Comparison of ENCODE assay signal across 17 cellular contexts in the genomic region with DNA sequence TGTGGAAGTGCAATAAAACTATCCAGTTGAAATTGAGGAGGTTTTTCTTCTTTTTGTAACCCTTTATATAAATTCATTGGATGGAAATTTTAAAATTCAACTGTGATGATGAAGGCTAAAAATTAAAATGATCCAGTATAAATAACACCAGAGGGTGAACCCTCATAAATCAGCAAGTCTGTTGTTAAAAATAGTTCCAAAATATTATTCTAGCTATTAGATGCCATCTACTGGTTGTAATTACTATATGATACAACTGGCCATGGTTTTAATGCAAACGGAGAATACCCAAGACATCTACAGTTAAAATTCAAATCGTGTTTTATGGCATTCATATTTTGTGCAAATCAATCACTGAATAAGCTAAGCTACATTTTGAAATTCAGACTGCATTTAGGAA. TPM values are rescaled to one million over a fixed set of nuclear protein-coding genes. Genes with fewer than 3 reads are reported as not detected.
A peak's percentile ranks its signal among the peaks of the same experiment; 100 is the strongest.
DNase-seq lines count a peak whose midpoint lies in the region; ATAC-seq and TF ChIP-seq lines count a peak whose summit lies in the region.
"Had no signal": no experiment of that assay in that cellular context is flagged by ENCODE, and none has a peak within 500 bp of the region (broad histone marks: within the 10 kb centered on the region; RNA-seq: fewer than 3 reads in every experiment).

No MANE protein-coding gene starts in this region.

- TF ChIP-seq CTCF in C4-2B (conservative IDR thresholded peaks at IDR 0.05) (peak; percentile 44), OCI-LY7 (conservative IDR thresholded peaks at IDR 0.05; ENCODE audit: low read length) (peak; percentile 30; the same call in 1 of the 2 replicates), fibroblast of lung (conservative IDR thresholded peaks at IDR 0.05 in 1 of 2, IDR thresholded peaks at IDR 0.05 in 1 of 2; ENCODE audit: low read depth in 1 of 2, low read length in 2 of 2) (no peak), brain microvascular endothelial cell (IDR thresholded peaks at IDR 0.05; ENCODE audit: low read depth, low read length, missing control alignments) (no peak), psoas muscle (IDR thresholded peaks at IDR 0.05) (no peak)

- H3K4me2 ChIP-seq in OCI-LY7 (ENCODE audit: low read length) (no peak overlapping the region), fibroblast of lung (ENCODE audit: extremely low read depth, insufficient read depth, low read length) (no peak overlapping the region)
- H3K4me2 ChIP-seq: BLaER1 had no signal

- H3K27ac ChIP-seq in C4-2B (no peak overlapping the region), OCI-LY7 (ENCODE audit: low read depth, low read length, poor library complexity, severe bottlenecking) (no peak overlapping the region), fibroblast of lung (ENCODE audit: insufficient read depth, low read length) (no peak overlapping the region), SJCRH30 (no peak overlapping the region), brain microvascular endothelial cell (no peak overlapping the region), psoas muscle (no peak overlapping the region)
- H3K27ac ChIP-seq: BLaER1, parathyroid adenoma, skin epidermis, thyroid gland had no signal

- H3K9me3 ChIP-seq in OCI-LY7 (ENCODE audit: low read length) (no peaks in the 10 kb centered on the region), fibroblast of lung (ENCODE audit: control insufficient read depth, insufficient read depth, low read depth, low read length) (no peaks in the 10 kb centered on the region), SJCRH30 (replicated peaks) (no peaks in the 10 kb centered on the region), psoas muscle (no peaks in the 10 kb centered on the region)
- H3K9me3 ChIP-seq: BLaER1, thyroid gland had no signal

- H2AFZ ChIP-seq in OCI-LY7 (ENCODE audit: low read length) = no peak overlapping the region
- no peak overlapping the region for H2AFZ ChIP-seq in fibroblast of lung (ENCODE audit: low read length)
- H2AFZ ChIP-seq: parathyroid adenoma had no signal

- intact Hi-C loops in OCI-LY7 (cut with micrococcal nuclease; ENCODE audit: unreplicated experiment) = no loop called here
- intact Hi-C loops in psoas muscle (cut with DNase I) = loop anchor here in 1 of 2 donors (10.0 kb wide), 1 partner anchor 237 kb away; no protein-coding TSS in a partner anchor

- no peaks in the 10 kb centered on the region for H4K20me1 ChIP-seq in OCI-LY7 (ENCODE audit: insufficient read depth, low read length)
- no peaks in the 10 kb centered on the region for H4K20me1 ChIP-seq in fibroblast of lung (ENCODE audit: control insufficient read depth, extremely low read depth, insufficient read depth, low read length)
- H4K20me1 ChIP-seq: BLaER1 had no signal

- ATAC-seq in psoas muscle = no peak
- ATAC-seq: effector memory CD8-positive, alpha-beta T cell had no signal

- H3K9me2 ChIP-seq in OCI-LY7 (ENCODE audit: insufficient read depth, low read length) = no peaks in the 10 kb centered on the region

- 29 to 40% (median 36%) methylated on average over 2 of the region's 2 CpGs for WGBS in psoas muscle, 3 donors

- H3K4me1 ChIP-seq in OCI-LY7 (ENCODE audit: insufficient read depth, low read length, poor library complexity, severe bottlenecking) (no peaks in the 10 kb centered on the region), fibroblast of lung (ENCODE audit: control insufficient read depth, extremely low read depth, insufficient read depth, low read length) (no peaks in the 10 kb centered on the region), SJCRH30 (no peaks in the 10 kb centered on the region), psoas muscle (no peaks in the 10 kb centered on the region)
- H3K4me1 ChIP-seq: BLaER1, parathyroid adenoma, thyroid gland had no signal

- no peak overlapping the region for H3K4me3 ChIP-seq in OCI-LY7 (ENCODE audit: low read depth, low read length, poor library complexity, severe bottlenecking)
- H3K4me3 ChIP-seq in fibroblast of lung (replicated peaks in 1 of 4; ENCODE audit: control extremely low read depth in 1 of 4, insufficient read depth in 1 of 4, low read depth in 3 of 4, low read length in 4 of 4) = no peak overlapping the region
- no peak overlapping the region for H3K4me3 ChIP-seq in SJCRH30
- H3K4me3 ChIP-seq in brain microvascular endothelial cell (ENCODE audit: low read depth, low read length) = no peak overlapping the region
- no peak overlapping the region for H3K4me3 ChIP-seq in psoas muscle
- H3K4me3 ChIP-seq: BLaER1, skin epidermis, thyroid gland had no signal

- H3K27me3 ChIP-seq in fibroblast of lung (ENCODE audit: control insufficient read depth, insufficient read depth, low read length) (no peaks in the 10 kb centered on the region), SJCRH30 (no peaks in the 10 kb centered on the region), brain microvascular endothelial cell (replicated peaks) (no peaks in the 10 kb centered on the region), psoas muscle (ENCODE audit: insufficient read depth in 3 of 3, low read length in 2 of 3) (no peaks in the 10 kb centered on the region)
- H3K27me3 ChIP-seq: BLaER1, thyroid gland had no signal

- in situ Hi-C loops in brain microvascular endothelial cell (cut with HindIII; ENCODE audit: low pct_ligation_motif_present, low sequenced_read_pairs) = no loop called here

- BruUV-seq in OCI-LY7 (replicated peaks; lab: Mats Ljungman, UMichigan) = no TSS peak

- no peaks in the 10 kb centered on the region for H3K79me2 ChIP-seq in OCI-LY7 (ENCODE audit: insufficient read depth, low read depth, low read length)
- no peaks in the 10 kb centered on the region for H3K79me2 ChIP-seq in fibroblast of lung (ENCODE audit: control insufficient read depth, insufficient read depth, low read length)
- H3K79me2 ChIP-seq: parathyroid adenoma had no signal

- DNase-seq in DMS53 (lab: John Stamatoyannopoulos, UW) = peak; percentile 60
- DNase-seq in OCI-LY7 (ENCODE audit: low spot score) = no peak
- DNase-seq in fibroblast of lung (ENCODE audit: low read depth in 2 of 2) = peak; percentile 1 to 5
- DNase-seq in SJCRH30 = no peak
- DNase-seq in brain microvascular endothelial cell = no peak
- no peak for DNase-seq in iPS-NIHi11 (ENCODE audit: low spot score)
- DNase-seq in psoas muscle = no peak
- DNase-seq: activated CD4-positive, alpha-beta T cell treated with anti-CD3 and anti-CD28 coated beads, Interleukin-2, amount 50 U/mL, for 48 hours; activated T-cell treated with anti-CD3 and anti-CD28 coated beads, Interleukin-2, amount 50 U/mL, for 24 hours; effector memory CD8-positive, alpha-beta T cell; NCI-H446 treated with DMSO at 0.1 percent for 48 hours; thyroid gland had no signal

- no peak overlapping the region for H3K9ac ChIP-seq in fibroblast of lung (ENCODE audit: insufficient read depth, low read length)
- H3K9ac ChIP-seq: BLaER1, parathyroid adenoma had no signal

- CTCF ChIA-PET in OCI-LY7 (lab: Charles Lee; ENCODE audit: unreplicated experiment) = no interaction called here

- H3K36me3 ChIP-seq in OCI-LY7 (ENCODE audit: insufficient read depth, low read length) = no peaks in the 10 kb centered on the region
- H3K36me3 ChIP-seq in fibroblast of lung (ENCODE audit: control insufficient read depth, insufficient read depth, low read length) = no peaks in the 10 kb centered on the region
- H3K36me3 ChIP-seq in SJCRH30 = no peaks in the 10 kb centered on the region
- H3K36me3 ChIP-seq in brain microvascular endothelial cell (replicated peaks) = no peaks in the 10 kb centered on the region
- H3K36me3 ChIP-seq in psoas muscle (ENCODE audit: insufficient read depth in 1 of 2, low read depth in 1 of 2) = no peaks in the 10 kb centered on the region
- H3K36me3 ChIP-seq: BLaER1, thyroid gland had no signal

- POLR2A ChIA-PET in OCI-LY7 (lab: Charles Lee) = interaction anchor here (0.7 kb wide), 1 partner anchor 39 kb away, joined by 3 read pairs; no protein-coding TSS in a partner anchor

RNA-seq across cellular contexts. Expression of a gene that starts 53.8 kb away (rescaled TPM):
- not detected in 2 replicates for total RNA-seq in OCI-LY7 (2014; rRNA removed; shearing (Covaris generic))
- total RNA-seq in OCI-LY7 (2022) (not detected in 2 replicates), fibroblast of lung (0.17 and 0.26 TPM in 2 replicates), psoas muscle (under 1 TPM in 3 of 4 donors, not detected in 1; 0.04 to 0.15 (median 0.08) TPM)
- polyA plus RNA-seq in fibroblast of lung (0.02 and 0.10 TPM in 2 replicates), psoas muscle (under 1 TPM in 2 of 3 donors, not detected in 1; under 0.01 to 0.03 TPM)
- polyA plus RNA-seq in fibroblast of lung (2012) = 0.02 and 0.30 TPM in 2 replicates
- 0.11 TPM in 1 of 2 replicates, not detected in the other for polyA minus RNA-seq in fibroblast of lung (ENCODE audit: low replicate concordance)
- not detected in 2 replicates for total RNA-seq in SJCRH30 (2014; rRNA removed; shearing (Covaris generic))
- total RNA-seq: fibroblast of villous mesenchyme had no signal

Comparison
In these comparisons a context has a peak if more than half of its experiments do, and no peak if none do; other contexts are left out.
1. CTCF ChIP-seq: peak in C4-2B (single experiment) and OCI-LY7 (single experiment); none in fibroblast of lung (0 of 2), brain microvascular endothelial cell (single experiment) and psoas muscle (single experiment).
2. DNase-seq: peak in DMS53 (single experiment) and fibroblast of lung (2 of 2); none in OCI-LY7 (single experiment), SJCRH30 (0 of 2), brain microvascular endothelial cell (single experiment), iPS-NIHi11 (single experiment) and psoas muscle (0 of 2).